26 cellular contexts compared by ENCODE assay signal in genomic region chr6:132978685-132979084, GRCh38.
"Had no signal": no experiment of that assay in that cellular context is flagged by ENCODE, and none has a peak within 500 bp of the region (broad histone marks: within the 10 kb centered on the region; RNA-seq: fewer than 3 reads in every experiment).

No MANE protein-coding gene starts in this region.

- ATAC-seq: natural killer cell; psoas muscle; right cardiac atrium; right lobe of liver; stimulated activated memory B cell treated with anti-CD40 and anti-IgM and Interleukin-4, amounts not matched to agents 10 μg/mL and 1 μg/mL and 100 μg/mL, for 72 hours; stimulated activated naive CD8-positive, alpha-beta T cell treated with anti-CD3 and anti-CD28 coated beads, Interleukin-15, amount 100 ng/mL, for 72 hours; stimulated activated naive CD8-positive, alpha-beta T cell treated with anti-CD3 and anti-CD28 coated beads, Interleukin-15, Interleukin-2, amounts not matched to agents 100 U/mL and 50 U/mL, for 24 hours; upper lobe of right lung had no signal

- DNase-seq: natural killer cell; occipital lobe; ovary; posterior cingulate gyrus; psoas muscle; right cardiac atrium; right lobe of liver; sigmoid colon; small intestine; stimulated activated CD4-positive, alpha-beta T cell treated with anti-CD3 and anti-CD28 coated beads, Interleukin-1b, Interleukin-23, amount 100 ng/mL, for 48 hours; stimulated activated CD4-positive, alpha-beta T cell treated with anti-CD3 and anti-CD28 coated beads, Interleukin-4, amount 100 ng/mL, for 1 hour; stimulated activated CD4-positive, alpha-beta T cell treated with anti-CD3 and anti-CD28 coated beads, Interleukin-4, amount 100 ng/mL, for 4 hours; stimulated activated CD8-positive, alpha-beta memory T cell treated with anti-CD3 and anti-CD28 coated beads, Interleukin-4, amount 100 ng/mL, for 48 hours; stimulated activated naive CD4-positive, alpha-beta T cell; stimulated activated naive CD8-positive, alpha-beta T cell treated with anti-CD3 and anti-CD28 coated beads, Interleukin-15, amount 100 ng/mL, for 72 hours; stimulated activated naive CD8-positive, alpha-beta T cell treated with anti-CD3 and anti-CD28 coated beads, Interleukin-15, Interleukin-2, amounts not matched to agents 100 U/mL and 50 U/mL, for 24 hours; substantia nigra; testis; tibial artery; transverse colon; upper lobe of right lung; uterus had no signal

- H3K9me3 ChIP-seq: ovary, right lobe of liver, suprapubic skin, testis, tibial artery, transverse colon, upper lobe of right lung, uterus had no signal

- H3K9ac ChIP-seq: neural progenitor cell, parathyroid adenoma had no signal

- H3K4me3 ChIP-seq: neural progenitor cell, ovary, psoas muscle, right lobe of liver, sigmoid colon, suprapubic skin, testis, tibial artery, transverse colon, upper lobe of right lung, uterus had no signal

- H3K4me2 ChIP-seq: neural progenitor cell had no signal

- H3K4me1 ChIP-seq: parathyroid adenoma, right lobe of liver, sigmoid colon, suprapubic skin, testis, tibial artery, transverse colon, upper lobe of right lung, uterus had no signal

- H3K27me3 ChIP-seq: neural progenitor cell, ovary, right lobe of liver, sigmoid colon, suprapubic skin, testis, tibial artery, transverse colon, uterus had no signal

- FAIRE-seq: small intestine had no signal

- H2AFZ ChIP-seq: neural progenitor cell, parathyroid adenoma had no signal

- H3K27ac ChIP-seq: neural progenitor cell, ovary, parathyroid adenoma, psoas muscle, right lobe of liver, sigmoid colon, suprapubic skin, testis, tibial artery, transverse colon, upper lobe of right lung, uterus had no signal

- H3K36me3 ChIP-seq: neural progenitor cell, ovary, right lobe of liver, sigmoid colon, suprapubic skin, tibial artery, transverse colon, upper lobe of right lung, uterus had no signal
